ENCODE assay signal across 15 cellular contexts in genomic region chr10:101987136-101987535, GRCh38.
"Had no signal": no experiment of that assay in that cellular context is flagged by ENCODE, and none has a peak within 500 bp of the region (broad histone marks: within the 10 kb centered on the region; RNA-seq: fewer than 3 reads in every experiment).

No MANE protein-coding gene starts in this region.

- ATAC-seq: activated CD8-positive, alpha-beta T cell treated with anti-CD3 and anti-CD28 coated beads for 36 hours; sciatic nerve; T-cell had no signal

- H3K9me3 ChIP-seq: pancreas, stomach, testis, upper lobe of right lung had no signal

- H3K4me1 Mint-ChIP-seq: activated naive CD8-positive, alpha-beta T cell treated with anti-CD3 and anti-CD28 coated beads, Interleukin-2, amount 10 ng/mL, durations not matched to agents 7 days and 5 days; neural progenitor cell had no signal

- H3K27ac Mint-ChIP-seq: activated CD8-positive, alpha-beta T cell treated with anti-CD3 and anti-CD28 coated beads for 36 hours; activated naive CD8-positive, alpha-beta T cell treated with anti-CD3 and anti-CD28 coated beads, Interleukin-2, amount 10 ng/mL, durations not matched to agents 7 days and 5 days; neural progenitor cell had no signal

- H3K4me3 Mint-ChIP-seq: activated CD8-positive, alpha-beta T cell treated with anti-CD3 and anti-CD28 coated beads for 36 hours; activated naive CD8-positive, alpha-beta T cell treated with anti-CD3 and anti-CD28 coated beads, Interleukin-2, amount 10 ng/mL, durations not matched to agents 7 days and 5 days; neural progenitor cell; T-cell had no signal

- H3K27ac ChIP-seq: epithelial cell of prostate, neural progenitor cell, testis, upper lobe of right lung had no signal

- H3K4me3 ChIP-seq: neural progenitor cell, pancreas, stomach, testis, upper lobe of right lung had no signal

- H3K9me3 Mint-ChIP-seq: activated CD8-positive, alpha-beta T cell treated with anti-CD3 and anti-CD28 coated beads for 36 hours; activated naive CD8-positive, alpha-beta T cell treated with anti-CD3 and anti-CD28 coated beads, Interleukin-2, amount 10 ng/mL, durations not matched to agents 7 days and 5 days; neural progenitor cell; T-cell had no signal

- H3K4me2 ChIP-seq: neural progenitor cell had no signal

- H3K9ac ChIP-seq: neural progenitor cell had no signal

- H3K27me3 ChIP-seq: neural progenitor cell, pancreas, stomach, testis, upper lobe of right lung had no signal

- DNase-seq: activated CD4-positive, alpha-beta T cell treated with anti-CD3 and anti-CD28 coated beads for 4 hours; activated CD8-positive, alpha-beta T cell treated with anti-CD3 and anti-CD28 coated beads for 36 hours; activated effector memory CD4-positive, alpha-beta T cell treated with anti-CD3 and anti-CD28 coated beads, Interleukin-2, amount 50 U/mL, for 16 hours; activated naive CD8-positive, alpha-beta T cell treated with anti-CD3 and anti-CD28 coated beads, Interleukin-2, amount 10 ng/mL, durations not matched to agents 7 days and 5 days; activated T-cell treated with anti-CD3 and anti-CD28 coated beads, Interleukin-2, amount 50 U/mL, for 48 hours; effector memory CD4-positive, alpha-beta T cell; foreskin melanocyte; T-cell; testis had no signal

- H3K27me3 Mint-ChIP-seq: activated CD8-positive, alpha-beta T cell treated with anti-CD3 and anti-CD28 coated beads for 36 hours; activated naive CD8-positive, alpha-beta T cell treated with anti-CD3 and anti-CD28 coated beads, Interleukin-2, amount 10 ng/mL, durations not matched to agents 7 days and 5 days; T-cell had no signal

- H3K4me1 ChIP-seq: neural progenitor cell, testis had no signal

- H2AFZ ChIP-seq: neural progenitor cell had no signal
